8 cellular contexts compared by ENCODE assay signal in genomic region chr11:61294717-61295595, GRCh38. TPM values are rescaled to one million over a fixed set of nuclear protein-coding genes. Genes with fewer than 3 reads are reported as not detected.
DNase-seq lines count a peak whose midpoint lies in the region; ATAC-seq and TF ChIP-seq lines count a peak whose summit lies in the region.

A gene with protein sequence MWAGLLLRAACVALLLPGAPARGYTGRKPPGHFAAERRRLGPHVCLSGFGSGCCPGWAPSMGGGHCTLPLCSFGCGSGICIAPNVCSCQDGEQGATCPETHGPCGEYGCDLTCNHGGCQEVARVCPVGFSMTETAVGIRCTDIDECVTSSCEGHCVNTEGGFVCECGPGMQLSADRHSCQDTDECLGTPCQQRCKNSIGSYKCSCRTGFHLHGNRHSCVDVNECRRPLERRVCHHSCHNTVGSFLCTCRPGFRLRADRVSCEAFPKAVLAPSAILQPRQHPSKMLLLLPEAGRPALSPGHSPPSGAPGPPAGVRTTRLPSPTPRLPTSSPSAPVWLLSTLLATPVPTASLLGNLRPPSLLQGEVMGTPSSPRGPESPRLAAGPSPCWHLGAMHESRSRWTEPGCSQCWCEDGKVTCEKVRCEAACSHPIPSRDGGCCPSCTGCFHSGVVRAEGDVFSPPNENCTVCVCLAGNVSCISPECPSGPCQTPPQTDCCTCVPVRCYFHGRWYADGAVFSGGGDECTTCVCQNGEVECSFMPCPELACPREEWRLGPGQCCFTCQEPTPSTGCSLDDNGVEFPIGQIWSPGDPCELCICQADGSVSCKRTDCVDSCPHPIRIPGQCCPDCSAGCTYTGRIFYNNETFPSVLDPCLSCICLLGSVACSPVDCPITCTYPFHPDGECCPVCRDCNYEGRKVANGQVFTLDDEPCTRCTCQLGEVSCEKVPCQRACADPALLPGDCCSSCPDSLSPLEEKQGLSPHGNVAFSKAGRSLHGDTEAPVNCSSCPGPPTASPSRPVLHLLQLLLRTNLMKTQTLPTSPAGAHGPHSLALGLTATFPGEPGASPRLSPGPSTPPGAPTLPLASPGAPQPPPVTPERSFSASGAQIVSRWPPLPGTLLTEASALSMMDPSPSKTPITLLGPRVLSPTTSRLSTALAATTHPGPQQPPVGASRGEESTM (minus strand): TSS chr11:61295316. CDS start chr11:61295037, 279 bp downstream.

- peak within 1 kb of the TSS; percentile 65 for H3K4me3 ChIP-seq in AG04450 (ENCODE audit: low read depth, low read length)

- peak within 1 kb of the TSS; percentile 84 to 90 (median 89) for H3K4me3 Mint-ChIP-seq in naive B cell
- H3K4me3 Mint-ChIP-seq in stimulated activated naive CD8-positive, alpha-beta T cell treated with anti-CD3 and anti-CD28 coated beads, Interleukin-15, Interleukin-2, amounts not matched to agents 100 ng/mL and 50 ng/mL, for 24 hours, result peak within 1 kb of the TSS; percentile 89

- peak; percentile 76 for ATAC-seq in GM18867 (IDR thresholded peaks at IDR 0.05; ENCODE audit: unreplicated experiment)
- ATAC-seq in HG03135 (IDR thresholded peaks at IDR 0.05; ENCODE audit: unreplicated experiment), result peak; percentile 82
- peak; percentile 94 to 95 for ATAC-seq in naive B cell (ENCODE audit: low read depth in 2 of 2)

- H3K27ac Mint-ChIP-seq in naive B cell, result peak within 1 kb of the TSS in 2 of 6 donors; percentile 47
- H3K27ac Mint-ChIP-seq in stimulated activated naive CD8-positive, alpha-beta T cell treated with anti-CD3 and anti-CD28 coated beads, Interleukin-15, Interleukin-2, amounts not matched to agents 100 ng/mL and 50 ng/mL, for 24 hours, result peak within 1 kb of the TSS; percentile 89

- no peak within 1 kb of the TSS for H3K27ac ChIP-seq in AG04450 (ENCODE audit: low read depth, low read length)

- POLR2A ChIA-PET in AG04450 (lab: Yijun Ruan, JAX), result interaction anchor here (0.5 to 0.7 kb wide), 2 partner anchors 24 to 36 kb away, joined by 3 read pairs; no protein-coding TSS in a partner anchor

- H3K36me3 Mint-ChIP-seq in naive B cell, result no peaks in the 10 kb centered on the region
- H3K36me3 Mint-ChIP-seq in stimulated activated naive CD8-positive, alpha-beta T cell treated with anti-CD3 and anti-CD28 coated beads, Interleukin-15, Interleukin-2, amounts not matched to agents 100 ng/mL and 50 ng/mL, for 24 hours (ENCODE audit: low read depth), result peaks cover 40% of the 10 kb centered on the region

- CTCF ChIA-PET in AG04450 (lab: Charles Lee), result interaction anchor here (0.6 to 2.0 kb wide), 6 partner anchors 18 to 272 kb away, joined by 3 to 13 read pairs (median 4); no protein-coding TSS in a partner anchor

- peaks cover 0 to 7% (median 0%) of the 10 kb centered on the region in 3 donors for H3K27me3 Mint-ChIP-seq in naive B cell
- H3K27me3 Mint-ChIP-seq in stimulated activated naive CD8-positive, alpha-beta T cell treated with anti-CD3 and anti-CD28 coated beads, Interleukin-15, Interleukin-2, amounts not matched to agents 100 ng/mL and 50 ng/mL, for 24 hours, result peaks cover 6% of the 10 kb centered on the region

- H3K4me1 Mint-ChIP-seq in naive B cell, result peaks cover 8 to 14% (median 13%) of the 10 kb centered on the region in 3 donors
- H3K4me1 Mint-ChIP-seq in stimulated activated naive CD8-positive, alpha-beta T cell treated with anti-CD3 and anti-CD28 coated beads, Interleukin-15, Interleukin-2, amounts not matched to agents 100 ng/mL and 50 ng/mL, for 24 hours (ENCODE audit: low read depth), result peaks cover 46% of the 10 kb centered on the region

- H3K27me3 ChIP-seq in AG04450 (ENCODE audit: control insufficient read depth, insufficient read depth, low read length), result no peaks in the 10 kb centered on the region

- no peaks in the 10 kb centered on the region for H3K9me3 Mint-ChIP-seq in naive B cell
- no peaks in the 10 kb centered on the region for H3K9me3 Mint-ChIP-seq in stimulated activated naive CD8-positive, alpha-beta T cell treated with anti-CD3 and anti-CD28 coated beads, Interleukin-15, Interleukin-2, amounts not matched to agents 100 ng/mL and 50 ng/mL, for 24 hours

- DNase-seq in AG04450 (ENCODE audit: low read depth, low spot score) (no peak), NCI-H524 treated with DMSO at 0.1 percent for 48 hours (lab: John Stamatoyannopoulos, UW) (peak; percentile 16), epidermal melanocyte (ENCODE audit: insufficient read length, low spot score) (peak; percentile 30), naive B cell (peak; percentile 68)
- DNase-seq in activated CD8-positive, alpha-beta memory T cell treated with anti-CD3 and anti-CD28 coated beads for 48 hours (ENCODE audit: low read depth in 2 of 3, low spot score in 2 of 3), result peak; percentile 24 to 66 (median 62)

- TF ChIP-seq CTCF in AG04450 (IDR thresholded peaks at IDR 0.05; ENCODE audit: low read depth, low read length), result peak; percentile 42

- H3K9me3 ChIP-seq in AG04450 (ENCODE audit: control insufficient read depth, insufficient read depth, low read length), result no peaks in the 10 kb centered on the region

RNA-seq across cellular contexts. Expression of the gene that starts here (rescaled TPM):
- polyA plus RNA-seq in AG04450 (2011; rRNA removed), result 1.4 and 1.7 TPM in 2 replicates
- 1.7 and 1.8 TPM in 2 replicates for polyA minus RNA-seq in AG04450 (2011; rRNA and poly(A)+ RNA removed)
- polyA plus RNA-seq in naive B cell (ENCODE audit: low read depth in 6 of 6), result under 1 TPM in 3 of 6 donors, not detected in 3; 0.24 to 0.79 (median 0.76) TPM

Comparison
In these comparisons a context has a peak if more than half of its experiments do, and no peak if none do; other contexts are left out.
1. Peak in DNase-seq and ATAC-seq in naive B cell; RNA of the gene not detected or under 1 TPM.